In the genomic region with DNA sequence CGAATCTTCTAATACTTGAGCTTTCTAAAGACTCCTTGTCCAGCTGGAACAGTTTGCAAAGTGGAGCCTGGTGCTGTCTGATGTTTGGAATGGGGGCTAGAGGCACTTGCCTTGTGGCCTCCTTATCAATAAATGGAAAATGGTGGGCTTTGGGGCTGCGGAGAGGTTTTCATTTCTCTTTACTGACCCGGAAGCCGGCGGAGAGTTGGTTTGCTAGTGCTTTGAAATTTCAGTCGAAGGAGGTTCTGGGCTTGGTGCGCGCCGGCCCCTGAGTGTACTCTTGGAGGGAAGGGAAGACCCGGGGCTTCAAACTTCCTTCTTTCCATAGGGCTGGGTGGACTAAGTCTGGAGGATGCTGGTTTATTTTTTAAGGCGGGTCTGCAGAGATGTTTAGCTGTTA, we compare ENCODE assay signal across 8 cellular contexts. TPM values are rescaled to one million over a fixed set of nuclear protein-coding genes. Genes with fewer than 3 reads are reported as not detected.
DNase-seq lines count a peak whose midpoint lies in the region; ATAC-seq, FAIRE-seq and TF ChIP-seq lines count a peak whose summit lies in the region.

No MANE protein-coding gene starts in this region.

- H3K4me1 ChIP-seq in lung (ENCODE audit: control insufficient read depth in 2 of 2, insufficient read depth in 2 of 2, low read length in 2 of 2): peaks cover 10 to 12% of the 10 kb centered on the region in 2 donors

- no peak for TF ChIP-seq CTCF in CD14-positive monocyte (IDR thresholded peaks at IDR 0.05)
- TF ChIP-seq CTCF in chondrocyte (IDR thresholded peaks at IDR 0.05): no peak
- TF ChIP-seq CTCF in lung (IDR thresholded peaks at IDR 0.05; ENCODE audit: control extremely low read depth, extremely low read depth): no peak

- H3K9me3 ChIP-seq in lung (ENCODE audit: control insufficient read depth in 2 of 2, insufficient read depth in 1 of 2, low read length in 1 of 2): no peaks in the 10 kb centered on the region

- peak overlapping the region; percentile 64 to 67 for H3K27ac ChIP-seq in lung (ENCODE audit: low read depth in 1 of 2, low read length in 1 of 2)

- peak overlapping the region; percentile 90 to 95 for H3K4me3 Mint-ChIP-seq in CD14-positive monocyte
- peak overlapping the region; percentile 95 for H3K4me3 Mint-ChIP-seq in T-helper 2 cell treated with Interferon-gamma antibody and Interleukin-4, amounts not matched to agents 5 μg/mL and 100 μg/mL, for 36 hours
- H3K4me3 Mint-ChIP-seq in chondrocyte (ENCODE audit: unreplicated experiment): peak overlapping the region; percentile 86

- no peaks in the 10 kb centered on the region for H3K36me3 ChIP-seq in lung (ENCODE audit: control insufficient read depth in 2 of 2, insufficient read depth in 2 of 2, low read length in 2 of 2)

- H3K27ac Mint-ChIP-seq in CD14-positive monocyte (peak overlapping the region; percentile 82 to 92 (median 88)), chondrocyte (ENCODE audit: unreplicated experiment) (peak overlapping the region; percentile 46)
- peak overlapping the region; percentile 91 for H3K27ac Mint-ChIP-seq in T-helper 2 cell treated with Interferon-gamma antibody and Interleukin-4, amounts not matched to agents 5 μg/mL and 100 μg/mL, for 36 hours

- 1% methylated on average over 11 of the region's 11 CpGs for WGBS in lung, 2 donors

- H3K36me3 Mint-ChIP-seq in CD14-positive monocyte (peaks cover 3% of the 10 kb centered on the region in 2 donors), chondrocyte (ENCODE audit: low read depth) (no peaks in the 10 kb centered on the region)
- H3K36me3 Mint-ChIP-seq in T-helper 2 cell treated with Interferon-gamma antibody and Interleukin-4, amounts not matched to agents 5 μg/mL and 100 μg/mL, for 36 hours (ENCODE audit: low read depth): peaks cover 1% of the 10 kb centered on the region

- H3K27me3 ChIP-seq in lung (ENCODE audit: control insufficient read depth, insufficient read depth): no peaks in the 10 kb centered on the region

- intact Hi-C loops in CD14-positive monocyte (cut with micrococcal nuclease): loop anchor here (5.0 kb wide), 2 partner anchors 65 to 100 kb away; partner anchors contain the start of gene EIF2AK3 (in 1 of the 2)

- H3K4me1 Mint-ChIP-seq in CD14-positive monocyte: peaks cover 40% of the 10 kb centered on the region
- H3K4me1 Mint-ChIP-seq in T-helper 2 cell treated with Interferon-gamma antibody and Interleukin-4, amounts not matched to agents 5 μg/mL and 100 μg/mL, for 36 hours (ENCODE audit: low read depth): peaks cover 34% of the 10 kb centered on the region
- H3K4me1 Mint-ChIP-seq in chondrocyte (ENCODE audit: low read depth): peaks cover 38% of the 10 kb centered on the region

- H3K4me3 ChIP-seq in lung: peak overlapping the region; percentile 84

- ATAC-seq in HG03064 (IDR thresholded peaks at IDR 0.05; ENCODE audit: low read depth, unreplicated experiment) (peak; percentile 3), lung (ENCODE audit: insufficient read depth, low FRiP score) (no peak), GM18909 (IDR thresholded peaks at IDR 0.05; ENCODE audit: poor library complexity, unreplicated experiment) (no peak)

- peaks cover 0 to 8% (median 4%) of the 10 kb centered on the region in 7 donors for H3K9me3 Mint-ChIP-seq in CD14-positive monocyte
- no peaks in the 10 kb centered on the region for H3K9me3 Mint-ChIP-seq in T-helper 2 cell treated with Interferon-gamma antibody and Interleukin-4, amounts not matched to agents 5 μg/mL and 100 μg/mL, for 36 hours
- H3K9me3 Mint-ChIP-seq in chondrocyte (ENCODE audit: low read depth): peaks cover 4% of the 10 kb centered on the region

- DNase-seq in CD14-positive monocyte (ENCODE audit: low spot score): no peak
- peak; percentile 28 for DNase-seq in T-helper 2 cell treated with Interferon-gamma antibody and Interleukin-4, amounts not matched to agents 5 μg/mL and 100 μg/mL, for 36 hours (ENCODE audit: low spot score)
- DNase-seq in chondrocyte (ENCODE audit: low spot score): no peak
- DNase-seq in lung (ENCODE audit: low spot score): no peak
- peak in 4 of 6 experiments; percentile 17 to 59 (median 36) for DNase-seq in stimulated activated naive CD4-positive, alpha-beta T cell (lab: John Stamatoyannopoulos, UW)
- no peak for DNase-seq in frontal cortex (ENCODE audit: low spot score in 2 of 2)

- peaks cover 0 to 4% (median 3%) of the 10 kb centered on the region in 3 donors for H3K27me3 Mint-ChIP-seq in CD14-positive monocyte (ENCODE audit: low read depth in 3 of 3)
- H3K27me3 Mint-ChIP-seq in T-helper 2 cell treated with Interferon-gamma antibody and Interleukin-4, amounts not matched to agents 5 μg/mL and 100 μg/mL, for 36 hours (ENCODE audit: low read depth): no peaks in the 10 kb centered on the region
- no peaks in the 10 kb centered on the region for H3K27me3 Mint-ChIP-seq in chondrocyte (ENCODE audit: low read depth)

- no peak for FAIRE-seq in frontal cortex (lab: Jason Lieb, UNC)

RNA-seq across cellular contexts. Expression of gene RPIA, which starts 0.7 kb away (rescaled TPM):
- polyA plus RNA-seq in CD14-positive monocyte (10 to 100 TPM; 17.9 to 23.1 TPM), lung (10 to 100 TPM; 18.4 to 25.3 TPM)
- total RNA-seq in chondrocyte (8.6 to 9.0 TPM (median 8.9 TPM) in 3 replicates), lung (10 to 100 TPM; 16.8 to 18.4 TPM), frontal cortex (10.2 TPM)

Comparison
In these comparisons a context has a peak if more than half of its experiments do, and no peak if none do; other contexts are left out.
1. DNase-seq: peak in T-helper 2 cell treated with Interferon-gamma antibody and Interleukin-4, amounts not matched to agents 5 μg/mL and 100 μg/mL, for 36 hours (single experiment) and stimulated activated naive CD4-positive, alpha-beta T cell (4 of 6); none in CD14-positive monocyte (single experiment), chondrocyte (single experiment), lung (single experiment) and frontal cortex (0 of 2).
2. Peak in every context shown above with its lines, with median percentiles within 50 percentile points of each other: H3K27ac Mint-ChIP-seq and H3K4me3 Mint-ChIP-seq.